In genomic region chr12:125467363-125467762, GRCh38 we compare ENCODE assay signal across 22 cellular contexts.
"Had no signal": no experiment of that assay in that cellular context is flagged by ENCODE, and none has a peak within 500 bp of the region (broad histone marks: within the 10 kb centered on the region; RNA-seq: fewer than 3 reads in every experiment).

No MANE protein-coding gene starts in this region.

- FAIRE-seq: RCC 7860 had no signal

- H3K27ac ChIP-seq: SJSA1, SK-N-MC had no signal

- H3K4me3 ChIP-seq: SJSA1, SK-N-MC had no signal

- H3K27me3 ChIP-seq: SJSA1 had no signal

- H3K36me3 ChIP-seq: SJSA1 had no signal

- DNase-seq: IMR-90, Karpas-422, KG1, MM.1S, NCI-H1092 treated with DMSO at 0.1 percent for 48 hours, NCI-H1436, NCI-H187, NCI-H2029, NCI-H2081 treated with DMSO at 0.1 percent for 48 hours, NCI-H2171, NCI-H226, NCI-H446, NCI-H510A, NCI-H524 treated with DMSO at 0.1 percent for 48 hours, NCI-H69, NCI-H774, Right ventricle myocardium superior, RPMI8226, SIG-M5 had no signal

- H3K4me1 ChIP-seq: SJSA1 had no signal

- H3K9me3 ChIP-seq: SJSA1 had no signal
